Comparison of ENCODE assay signal across 8 cellular contexts in the genomic region with DNA sequence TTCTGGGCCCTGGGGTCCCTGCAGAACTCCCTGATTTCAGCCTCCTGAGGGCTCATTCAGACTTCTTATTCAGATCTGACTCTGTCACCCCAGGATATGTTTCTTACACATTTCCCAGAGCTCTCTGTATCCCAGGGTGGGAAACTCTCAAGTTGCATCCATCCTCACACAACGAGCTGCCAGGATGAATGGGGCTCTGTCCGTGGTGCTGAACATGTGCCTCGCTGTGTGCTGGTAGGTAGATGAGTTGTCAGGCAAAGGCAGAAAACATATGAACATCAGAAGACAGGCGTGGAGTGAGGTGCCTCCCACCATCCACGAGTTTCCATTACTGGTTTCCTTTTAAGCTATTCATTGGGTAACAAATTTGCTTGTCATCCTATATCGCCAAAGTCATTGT. TPM values are rescaled to one million over a fixed set of nuclear protein-coding genes. Genes with fewer than 3 reads are reported as not detected.
DNase-seq lines count a peak whose midpoint lies in the region; ATAC-seq and TF ChIP-seq lines count a peak whose summit lies in the region.

No MANE protein-coding gene starts in this region.

- no peaks in the 10 kb centered on the region for H3K79me2 ChIP-seq in GM23248 (ENCODE audit: insufficient read depth)

- H3K4me1 ChIP-seq in GM23248 (ENCODE audit: insufficient read depth) = 0 out of 2 replicates have a peak, but pooled peaks cover 7% of the 10 kb centered on the region
- H3K4me1 ChIP-seq in mucosa of descending colon (ENCODE audit: low read depth) = no peaks in the 10 kb centered on the region

- 7 to 11% methylated on average over 6 of the region's 6 CpGs for WGBS in GM23248 (ENCODE audit: low coverage in 1 of 2, low lambda C conversion rate in 2 of 2, missing lambda C conversion rate in 2 of 2), 2 experiments

- peaks cover 5% of the 10 kb centered on the region; the same call in 1 of the 2 replicates for H3F3A ChIP-seq in GM23248 (ENCODE audit: insufficient read depth)

- H2AFZ ChIP-seq in GM23248 = no peak overlapping the region

- H3K9me3 ChIP-seq in GM23248 (ENCODE audit: low read depth) (no peaks in the 10 kb centered on the region), mucosa of descending colon (no peaks in the 10 kb centered on the region)

- DNase-seq in GM23248 = peak; percentile 36
- peak; percentile 53 for DNase-seq in NCI-H226
- DNase-seq in amniotic epithelial cell (ENCODE audit: low read depth) = peak; percentile 41
- peak in 2 of 3 donors; percentile 42 to 57 for DNase-seq in mucosa of descending colon
- DNase-seq in HCEC 1CT = no peak
- no peak for DNase-seq in NK-92 (lab: John Stamatoyannopoulos, UW; ENCODE audit: unreplicated experiment)
- no peak for DNase-seq in AG08395 (ENCODE audit: low spot score)

- no peak overlapping the region for H3K27ac ChIP-seq in GM23248

- no peak for TF ChIP-seq CTCF in mucosa of descending colon (IDR thresholded peaks at IDR 0.05)

- no peak overlapping the region for H3K9ac ChIP-seq in GM23248

- in situ Hi-C loops in GM23248 (cut with MboI) = no loop called here

- H3K9me2 ChIP-seq in GM23248 (ENCODE audit: insufficient read depth) = no peaks in the 10 kb centered on the region

- intact Hi-C loops in mucosa of descending colon (cut with DNase I, micrococcal nuclease) = no loop called here

- H3K4me3 ChIP-seq in GM23248 (no peak overlapping the region), mucosa of descending colon (no peak overlapping the region)

- H4K20me1 ChIP-seq in GM23248 (ENCODE audit: insufficient read depth) = no peaks in the 10 kb centered on the region

- H3K36me3 ChIP-seq in GM23248 (ENCODE audit: low read depth) (no peaks in the 10 kb centered on the region), mucosa of descending colon (ENCODE audit: low read depth) (no peaks in the 10 kb centered on the region)

- no peak overlapping the region for H3K4me2 ChIP-seq in GM23248 (ENCODE audit: unreplicated experiment)

- peaks cover 32% of the 10 kb centered on the region for H3K27me3 ChIP-seq in GM23248 (replicated peaks; ENCODE audit: insufficient read depth)

- ATAC-seq in mucosa of descending colon = no peak
- no peak for ATAC-seq in HG03460 (IDR thresholded peaks at IDR 0.05; ENCODE audit: unreplicated experiment)

RNA-seq across cellular contexts. Expression of gene IGFL1, which starts 11.4 kb away (rescaled TPM):
- not detected in 2 replicates for total RNA-seq in GM23248 (2014; rRNA removed; shearing (Covaris generic))
- polyA plus RNA-seq in GM23248 (2016; fragmentation: Nextera tagmentation; extraction: Ambion mirVana) = not detected in 2 replicates
- total RNA-seq in mucosa of descending colon = not detected

Comparison
In these comparisons a context has a peak if more than half of its experiments do, and no peak if none do; other contexts are left out.
1. DNase-seq: peak in GM23248 (single experiment), NCI-H226 (single experiment), amniotic epithelial cell (single experiment) and mucosa of descending colon (2 of 3); none in HCEC 1CT (single experiment), NK-92 (single experiment) and AG08395 (single experiment).